Comparison of ENCODE assay signal across 1 cellular context in genomic region chr16:85301171-85301690, GRCh38.
TF ChIP-seq lines count a peak whose summit lies in the region.

No MANE protein-coding gene starts in this region.

TF ChIP-seq in WTC11, 78 proteins besides CTCF, POLR2A, EP300 and RAD21 (continued from another document):
- no peak for TF ChIP-seq ZNF532 (CRISPR knock-in tag; IDR thresholded peaks at IDR 0.05; ENCODE audit: borderline replicate concordance)
- TF ChIP-seq, protein P1, sequence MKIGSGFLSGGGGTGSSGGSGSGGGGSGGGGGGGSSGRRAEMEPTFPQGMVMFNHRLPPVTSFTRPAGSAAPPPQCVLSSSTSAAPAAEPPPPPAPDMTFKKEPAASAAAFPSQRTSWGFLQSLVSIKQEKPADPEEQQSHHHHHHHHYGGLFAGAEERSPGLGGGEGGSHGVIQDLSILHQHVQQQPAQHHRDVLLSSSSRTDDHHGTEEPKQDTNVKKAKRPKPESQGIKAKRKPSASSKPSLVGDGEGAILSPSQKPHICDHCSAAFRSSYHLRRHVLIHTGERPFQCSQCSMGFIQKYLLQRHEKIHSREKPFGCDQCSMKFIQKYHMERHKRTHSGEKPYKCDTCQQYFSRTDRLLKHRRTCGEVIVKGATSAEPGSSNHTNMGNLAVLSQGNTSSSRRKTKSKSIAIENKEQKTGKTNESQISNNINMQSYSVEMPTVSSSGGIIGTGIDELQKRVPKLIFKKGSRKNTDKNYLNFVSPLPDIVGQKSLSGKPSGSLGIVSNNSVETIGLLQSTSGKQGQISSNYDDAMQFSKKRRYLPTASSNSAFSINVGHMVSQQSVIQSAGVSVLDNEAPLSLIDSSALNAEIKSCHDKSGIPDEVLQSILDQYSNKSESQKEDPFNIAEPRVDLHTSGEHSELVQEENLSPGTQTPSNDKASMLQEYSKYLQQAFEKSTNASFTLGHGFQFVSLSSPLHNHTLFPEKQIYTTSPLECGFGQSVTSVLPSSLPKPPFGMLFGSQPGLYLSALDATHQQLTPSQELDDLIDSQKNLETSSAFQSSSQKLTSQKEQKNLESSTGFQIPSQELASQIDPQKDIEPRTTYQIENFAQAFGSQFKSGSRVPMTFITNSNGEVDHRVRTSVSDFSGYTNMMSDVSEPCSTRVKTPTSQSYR (CRISPR knock-in tag; IDR thresholded peaks at IDR 0.05): no peak
- TF ChIP-seq MYBL2 (CRISPR knock-in tag; IDR thresholded peaks at IDR 0.05): no peak
- TF ChIP-seq PRRX2 (CRISPR knock-in tag; IDR thresholded peaks at IDR 0.05): no peak
- TF ChIP-seq ETV6 (CRISPR knock-in tag; IDR thresholded peaks at IDR 0.05): no peak
- TF ChIP-seq ZNF263 (CRISPR knock-in tag; IDR thresholded peaks at IDR 0.05; ENCODE audit: low read depth): no peak
- no peak for TF ChIP-seq OVOL2 (CRISPR knock-in tag; IDR thresholded peaks at IDR 0.05; ENCODE audit: borderline replicate concordance)
